Comparison of ENCODE assay signal across 8 cellular contexts in genomic region chr7:2555121-2556052, GRCh38. TPM values are rescaled to one million over a fixed set of nuclear protein-coding genes. Genes with fewer than 3 reads are reported as not detected.
DNase-seq lines count a peak whose midpoint lies in the region; ATAC-seq and TF ChIP-seq lines count a peak whose summit lies in the region.

Gene BRAT1 (minus strand): TSS chr7:2555524. CDS start chr7:2554431, 1,093 bp downstream.

- CTCF ChIA-PET in AG04450 (lab: Charles Lee) (interaction anchor here (0.5 to 0.9 kb wide), 3 partner anchors 43 to 104 kb away, joined by 3 to 12 read pairs (median 8); no protein-coding TSS in a partner anchor), mammary epithelial cell (lab: Charles Lee; ENCODE audit: low non-redundant PET) (no interaction called here)

- peak; percentile 46 for ATAC-seq in GM18870 (IDR thresholded peaks at IDR 0.05; ENCODE audit: unreplicated experiment)
- peak; percentile 66 for ATAC-seq in HG03139 (IDR thresholded peaks at IDR 0.05; ENCODE audit: unreplicated experiment)

- no peaks in the 10 kb centered on the region for H3K9me3 ChIP-seq in AG04450 (ENCODE audit: control insufficient read depth, insufficient read depth, low read length)
- no peaks in the 10 kb centered on the region for H3K9me3 ChIP-seq in WERI-Rb-1 (ENCODE audit: severe bottlenecking)
- no peaks in the 10 kb centered on the region for H3K9me3 ChIP-seq in mammary epithelial cell (replicated peaks; ENCODE audit: insufficient read depth, low read length)
- H3K9me3 ChIP-seq in smooth muscle cell (replicated peaks; ENCODE audit: low read depth), result no peaks in the 10 kb centered on the region

- H2AFZ ChIP-seq in mammary epithelial cell (ENCODE audit: low read depth, low read length) (peak within 1 kb of the TSS; percentile 100), smooth muscle cell (ENCODE audit: low read depth) (peak within 1 kb of the TSS; percentile 98)

- H3K9ac ChIP-seq in mammary epithelial cell (ENCODE audit: insufficient read depth, low read length), result peak within 1 kb of the TSS; percentile 94
- peak within 1 kb of the TSS; percentile 96 for H3K9ac ChIP-seq in smooth muscle cell (ENCODE audit: low read depth)

- H3K27ac ChIP-seq in AG04450 (ENCODE audit: low read depth, low read length) (peak within 1 kb of the TSS; percentile 98), WERI-Rb-1 (peak within 1 kb of the TSS; percentile 100), mammary epithelial cell (ENCODE audit: insufficient read depth, low read depth, low read length) (peak within 1 kb of the TSS; percentile 97), smooth muscle cell (ENCODE audit: low read depth) (peak within 1 kb of the TSS; percentile 94)

- intact Hi-C loops in mammary epithelial cell (cut with micrococcal nuclease), result loop anchor here (1.0 kb wide), 1 partner anchor 32 kb away; no protein-coding TSS in a partner anchor

- DNase-seq in AG04450 (ENCODE audit: low read depth, low spot score) (peak; percentile 81), NCI-H2196 treated with DMSO at 0.1 percent for 48 hours (lab: John Stamatoyannopoulos, UW; ENCODE audit: unreplicated experiment) (peak; percentile 93), WERI-Rb-1 (peak; percentile 98), mammary epithelial cell (peak; percentile 88), iPS-NIHi11 (ENCODE audit: low spot score) (peak; percentile 96), smooth muscle cell (lab: John Stamatoyannopoulos, UW; ENCODE audit: unreplicated experiment) (peak; percentile 94)

- H3K4me1 ChIP-seq in mammary epithelial cell (ENCODE audit: insufficient read depth, low read length) (peaks cover 10% of the 10 kb centered on the region), smooth muscle cell (ENCODE audit: low read depth) (peaks cover 13% of the 10 kb centered on the region)

- dilution Hi-C loops in mammary epithelial cell (cut with HindIII; ENCODE audit: low sequenced_read_pairs), result no loop called here

- H3K27me3 ChIP-seq in AG04450 (ENCODE audit: control insufficient read depth, insufficient read depth, low read length), result no peaks in the 10 kb centered on the region
- no peaks in the 10 kb centered on the region for H3K27me3 ChIP-seq in WERI-Rb-1 (ENCODE audit: insufficient read depth, low read depth, severe bottlenecking)
- no peaks in the 10 kb centered on the region for H3K27me3 ChIP-seq in mammary epithelial cell (ENCODE audit: insufficient read depth, low read length)
- no peaks in the 10 kb centered on the region for H3K27me3 ChIP-seq in smooth muscle cell (ENCODE audit: low read depth)

- WGBS in mammary epithelial cell (ENCODE audit: low coverage, missing lambda C conversion rate), result 0% methylated on average over 18 of the region's 79 CpGs
- WGBS in smooth muscle cell (ENCODE audit: low lambda C conversion rate), result 1% methylated on average over 42 of the region's 79 CpGs

- H3K36me3 ChIP-seq in WERI-Rb-1 (peaks cover 11% of the 10 kb centered on the region), mammary epithelial cell (ENCODE audit: insufficient read depth, low read length) (no peaks in the 10 kb centered on the region), smooth muscle cell (ENCODE audit: low read depth) (no peaks in the 10 kb centered on the region)

- BruUV-seq in mammary epithelial cell (replicated peaks; lab: Mats Ljungman, UMichigan), result no TSS peak

- in situ Hi-C loops in mammary epithelial cell (cut with MboI; ENCODE audit: low sequenced_read_pairs in 2 of 2), result no loop called here

- H3K4me2 ChIP-seq in mammary epithelial cell (ENCODE audit: insufficient read depth, low read depth, low read length) (peak within 1 kb of the TSS; percentile 94), smooth muscle cell (peak within 1 kb of the TSS; percentile 88)

- no peaks in the 10 kb centered on the region for H4K20me1 ChIP-seq in mammary epithelial cell (ENCODE audit: insufficient read depth, low read length)
- H4K20me1 ChIP-seq in smooth muscle cell (ENCODE audit: low read depth), result peaks cover 13% of the 10 kb centered on the region

- TF ChIP-seq CTCF in AG04450 (IDR thresholded peaks at IDR 0.05; ENCODE audit: low read depth, low read length) (peak; percentile 29; the same call in 1 of the 2 replicates), WERI-Rb-1 (IDR thresholded peaks at IDR 0.05; ENCODE audit: low read depth, low read length) (peak; percentile 43), mammary epithelial cell (conservative IDR thresholded peaks at IDR 0.05 in 1 of 2, IDR thresholded peaks at IDR 0.05 in 1 of 2; ENCODE audit: extremely low read depth in 1 of 2, insufficient read depth in 1 of 2, low read depth in 1 of 2, low read length in 2 of 2) (peak; percentile 23 to 57), smooth muscle cell (IDR thresholded peaks at IDR 0.05; ENCODE audit: borderline replicate concordance, insufficient read depth, poor library complexity, severe bottlenecking) (peak; percentile 36)

- POLR2A ChIA-PET in AG04450 (lab: Yijun Ruan, JAX), result interaction anchor here (0.8 kb wide), 1 partner anchor 35 kb away, joined by 3 read pairs; no protein-coding TSS in a partner anchor

- peak within 1 kb of the TSS; percentile 77 for H3K4me3 ChIP-seq in AG04450 (ENCODE audit: low read depth, low read length)
- H3K4me3 ChIP-seq in WERI-Rb-1 (ENCODE audit: low read depth, low read length), result peak within 1 kb of the TSS; percentile 55
- H3K4me3 ChIP-seq in mammary epithelial cell (replicated peaks in 1 of 3; ENCODE audit: insufficient read depth in 1 of 3, low read depth in 2 of 3, low read length in 3 of 3), result peak within 1 kb of the TSS; percentile 82 to 97 (median 91)
- H3K4me3 ChIP-seq in smooth muscle cell, result peak within 1 kb of the TSS; percentile 95

- peaks cover 34% of the 10 kb centered on the region for H3K79me2 ChIP-seq in mammary epithelial cell (ENCODE audit: insufficient read depth, low read length)
- H3K79me2 ChIP-seq in smooth muscle cell (ENCODE audit: low read depth), result peaks cover 15% of the 10 kb centered on the region

- H3F3A ChIP-seq in smooth muscle cell (ENCODE audit: low read depth), result peaks cover 4% of the 10 kb centered on the region

RNA-seq across cellular contexts. Expression of gene BRAT1, which starts in this region (rescaled TPM):
- polyA plus RNA-seq in AG04450 (2011; rRNA removed), result 6.2 and 9.8 TPM in 2 replicates
- 5.3 and 6.2 TPM in 2 replicates for polyA minus RNA-seq in AG04450 (2011; rRNA and poly(A)+ RNA removed)
- 10 to 100 TPM; 20.5 to 25.3 TPM for total RNA-seq in mammary epithelial cell
- 15.3 TPM for polyA plus RNA-seq in mammary epithelial cell
- polyA minus RNA-seq in mammary epithelial cell, result 20.8 TPM
- 11.2 and 16.8 TPM in 2 replicates for total RNA-seq in smooth muscle cell
- polyA plus RNA-seq in smooth muscle cell, result 32.4 and 43.6 TPM in 2 replicates

Comparison
In these comparisons a context has a peak if more than half of its experiments do, and no peak if none do; other contexts are left out.
1. Peak in every context shown above with its lines: DNase-seq, ATAC-seq, H3K4me3 ChIP-seq and H3K27ac ChIP-seq.